In the genomic region with DNA sequence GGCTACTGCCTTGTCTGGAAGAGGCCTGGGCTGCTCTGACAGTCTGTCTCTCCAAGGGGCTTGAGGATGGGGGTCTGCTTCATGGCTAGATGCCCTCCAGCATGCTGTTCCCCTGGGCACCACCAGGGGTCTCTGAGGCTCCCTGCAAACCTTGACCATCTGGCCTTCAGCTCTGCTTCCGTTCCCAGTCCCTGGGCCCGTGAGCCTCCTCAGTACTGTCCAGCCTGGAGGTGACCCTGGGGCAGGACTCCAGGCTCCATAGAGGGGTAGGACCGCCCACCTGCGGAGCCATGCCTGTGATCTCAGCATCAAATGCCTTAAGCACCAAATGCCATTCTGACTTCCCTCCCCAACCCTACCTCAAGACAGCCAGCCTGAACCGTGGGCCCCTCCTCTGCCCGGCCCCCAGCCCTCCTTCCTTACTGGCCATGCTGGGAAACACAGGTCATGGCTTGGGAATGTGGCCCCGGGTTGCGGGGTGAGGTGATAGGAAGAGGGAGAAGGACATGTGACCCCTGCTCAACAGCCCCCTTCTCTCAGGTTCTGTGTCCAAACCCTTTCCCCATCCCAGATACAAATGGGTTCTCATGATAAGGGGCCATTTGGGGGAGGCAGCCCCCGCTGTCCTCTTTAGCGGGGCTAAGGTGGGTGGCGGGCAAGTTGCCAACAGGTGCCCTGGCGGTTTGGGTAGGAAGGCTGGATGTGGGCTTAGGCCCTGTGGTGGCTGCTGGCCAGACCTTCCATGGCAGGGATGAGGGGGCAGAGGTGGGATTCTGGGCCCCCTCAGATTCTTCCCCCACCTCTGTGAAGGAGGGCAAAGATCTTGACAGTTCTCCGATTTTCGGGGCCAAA, we compare ENCODE assay signal across 1 cellular context.
A peak's percentile ranks its signal among the peaks of the same experiment; 100 is the strongest.
TF ChIP-seq lines count a peak whose summit lies in the region.

No MANE protein-coding gene starts in this region.

TF ChIP-seq in IMR-90, 13 proteins besides CTCF, POLR2A, EP300 and RAD21 (continued from another document):
- TF ChIP-seq MAZ (IDR thresholded peaks at IDR 0.05; ENCODE audit: borderline replicate concordance, low read depth, low read length) (peak; percentile 53; the same call in 1 of the 2 replicates), MXI1 (IDR thresholded peaks at IDR 0.05; ENCODE audit: borderline replicate concordance, low read depth, low read length) (no peak), SMC3 (IDR thresholded peaks at IDR 0.05; ENCODE audit: low read depth, low read length) (peak; percentile 68), BHLHE40 (IDR thresholded peaks at IDR 0.05; ENCODE audit: low read depth, low read length) (0 out of 2 replicates have a peak, but pooled peaks have one; percentile 33)
